Comparison of ENCODE assay signal across 10 cellular contexts in the genomic region with DNA sequence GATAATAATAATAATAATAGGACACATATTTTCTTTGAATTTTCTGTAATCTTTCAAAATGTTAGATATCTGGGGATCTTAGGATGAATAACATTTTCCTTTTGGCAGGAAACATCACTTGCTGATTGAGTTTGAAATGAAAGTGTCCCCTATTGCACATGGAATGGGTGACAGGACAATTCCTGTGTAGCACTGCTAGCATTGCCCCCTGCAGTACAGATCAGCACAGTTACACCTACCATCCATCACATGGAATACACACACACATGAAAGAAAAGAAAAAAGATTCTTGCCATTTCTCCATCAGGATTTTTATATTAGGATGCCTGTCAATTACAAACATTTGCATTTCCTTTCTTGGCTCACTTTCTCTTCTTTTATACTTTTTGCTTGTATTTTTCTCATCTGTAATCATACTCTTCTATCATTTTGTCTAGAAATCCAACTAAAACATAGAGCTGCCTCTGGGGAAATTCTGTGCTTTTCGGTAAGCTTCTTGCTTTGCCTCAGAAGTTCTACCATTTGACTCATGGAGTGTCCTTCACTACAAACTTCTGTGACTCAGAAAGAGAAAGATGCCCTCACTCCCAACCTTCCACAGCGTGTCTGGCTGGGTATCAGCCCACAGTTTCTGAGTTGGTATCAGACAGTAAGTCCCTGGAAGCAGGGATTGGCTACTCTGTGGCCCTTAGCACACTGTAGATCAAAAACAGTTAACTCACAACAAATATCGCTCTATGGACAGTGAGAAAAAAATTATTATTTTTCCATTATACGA.
DNase-seq lines count a peak whose midpoint lies in the region; ATAC-seq lines count a peak whose summit lies in the region.
"Had no signal": no experiment of that assay in that cellular context is flagged by ENCODE, and none has a peak within 500 bp of the region (broad histone marks: within the 10 kb centered on the region; RNA-seq: fewer than 3 reads in every experiment).

No MANE protein-coding gene starts in this region.

- H3K9ac ChIP-seq in adipocyte (ENCODE audit: low read length) = no peak overlapping the region
- H3K9ac ChIP-seq: BLaER1 had no signal

- H3K9me3 ChIP-seq in adipocyte (ENCODE audit: control insufficient read depth, low read length) = no peaks in the 10 kb centered on the region
- H3K9me3 ChIP-seq: BLaER1 had no signal

- H3K27me3 ChIP-seq in adipocyte (replicated peaks; ENCODE audit: control insufficient read depth, insufficient read depth, low read length) = no peaks in the 10 kb centered on the region
- H3K27me3 ChIP-seq: BLaER1 had no signal

- ATAC-seq in HG02938 (IDR thresholded peaks at IDR 0.05; ENCODE audit: unreplicated experiment) (peak; percentile 66), left lobe of liver (no peak)
- no peak for ATAC-seq in activated CD4-positive, CD25-positive, alpha-beta regulatory T cell treated with anti-CD3 and anti-CD28 coated beads, Interleukin-2, amount 50 U/mL, for 24 hours

- H3K36me3 ChIP-seq in adipocyte (ENCODE audit: control insufficient read depth, insufficient read depth, low read length, severe bottlenecking) = no peaks in the 10 kb centered on the region
- H3K36me3 ChIP-seq: BLaER1 had no signal

- peak; percentile 12 for DNase-seq in stimulated activated CD4-positive, alpha-beta T cell treated with anti-CD3 and anti-CD28 coated beads, Interleukin-15, amount 100 ng/mL, for 24 hours
- no peak for DNase-seq in stimulated activated CD4-positive, alpha-beta T cell treated with anti-CD3 and anti-CD28 coated beads, Interleukin-4, amount 100 ng/mL, for 24 hours
- peak; percentile 65 for DNase-seq in adipocyte (ENCODE audit: low read depth)
- DNase-seq in activated CD4-positive, CD25-positive, alpha-beta regulatory T cell treated with anti-CD3 and anti-CD28 coated beads, Interleukin-2, amount 50 U/mL, for 72 hours = no peak
- DNase-seq in left lobe of liver (ENCODE audit: low spot score) = no peak
- no peak for DNase-seq in anterior cingulate cortex (lab: John Stamatoyannopoulos, UW)
- DNase-seq: NCI-H2029 treated with DMSO at 0.1 percent for 48 hours had no signal

- H3K4me3 ChIP-seq in adipocyte (ENCODE audit: low read length) = no peak overlapping the region
- H3K4me3 ChIP-seq: BLaER1 had no signal

- no peaks in the 10 kb centered on the region for H3K4me1 ChIP-seq in adipocyte (ENCODE audit: control insufficient read depth, insufficient read depth, low read length)

Comparison
In these comparisons a context has a peak if more than half of its experiments do, and no peak if none do; other contexts are left out.
1. DNase-seq: peak in stimulated activated CD4-positive, alpha-beta T cell treated with anti-CD3 and anti-CD28 coated beads, Interleukin-15, amount 100 ng/mL, for 24 hours (single experiment) and adipocyte (single experiment); none in stimulated activated CD4-positive, alpha-beta T cell treated with anti-CD3 and anti-CD28 coated beads, Interleukin-4, amount 100 ng/mL, for 24 hours (single experiment), activated CD4-positive, CD25-positive, alpha-beta regulatory T cell treated with anti-CD3 and anti-CD28 coated beads, Interleukin-2, amount 50 U/mL, for 72 hours (single experiment), left lobe of liver (single experiment) and anterior cingulate cortex (0 of 58).